ENCODE assay signal across 1 cellular context in genomic region chr20:36773548-36774242, GRCh38.
TF ChIP-seq lines count a peak whose summit lies in the region.

Gene DSN1, minus strand, starts transcription at chr20:36773763. Its CDS starts 2,305 bp downstream, at chr20:36771458.

TF ChIP-seq in HepG2, 621 proteins besides CTCF, POLR2A, EP300 and RAD21 (continued from another document and continues in another):
- TF ChIP-seq LBX2 (CRISPR knock-in tag; IDR thresholded peaks at IDR 0.05; ENCODE audit: borderline replicate concordance) (peak; percentile 13; the same call in 1 of the 2 replicates), ZNF674 (CRISPR knock-in tag; IDR thresholded peaks at IDR 0.05; ENCODE audit: low read depth) (no peak), WIZ (CRISPR knock-in tag; IDR thresholded peaks at IDR 0.05) (peak; percentile 32; the same call in 1 of the 2 replicates), SAP130 (CRISPR knock-in tag; IDR thresholded peaks at IDR 0.05; ENCODE audit: low read depth) (peak; percentile 100), ZNF75D (CRISPR knock-in tag; IDR thresholded peaks at IDR 0.05; ENCODE audit: borderline replicate concordance) (no peak), ZMAT3 (CRISPR knock-in tag; conservative IDR thresholded peaks at IDR 0.05) (peak; percentile 94), MEF2D (CRISPR knock-in tag; IDR thresholded peaks at IDR 0.05) (peak; percentile 65), SRSF9 (IDR thresholded peaks at IDR 0.05; ENCODE audit: borderline replicate concordance, insufficient read depth, low read depth, low read length, poor library complexity, severe bottlenecking) (no peak), SP140L (CRISPR knock-in tag; IDR thresholded peaks at IDR 0.05; ENCODE audit: borderline replicate concordance) (no peak), ZNF468 (CRISPR knock-in tag; IDR thresholded peaks at IDR 0.05) (no peak), NBN (conservative IDR thresholded peaks at IDR 0.05) (no peak), TEAD2 (CRISPR knock-in tag; IDR thresholded peaks at IDR 0.05) (no peak), NFRKB (IDR thresholded peaks at IDR 0.05) (no peak), FOXO4 (CRISPR knock-in tag; conservative IDR thresholded peaks at IDR 0.05) (no peak), DPF2 (CRISPR knock-in tag; IDR thresholded peaks at IDR 0.05; ENCODE audit: borderline replicate concordance, low read depth) (no peak), HNF1A (IDR thresholded peaks at IDR 0.05; ENCODE audit: low read depth) (0 out of 2 replicates have a peak, but pooled peaks have one; percentile 8), HNF1A (CRISPR knock-in tag; IDR thresholded peaks at IDR 0.05; ENCODE audit: borderline replicate concordance) (peak; percentile 77; the same call in 1 of the 2 replicates), SALL2 (CRISPR knock-in tag; IDR thresholded peaks at IDR 0.05) (peak; percentile 84; the same call in 1 of the 2 replicates), NFKBIZ (CRISPR knock-in tag; IDR thresholded peaks at IDR 0.05) (0 out of 2 replicates have a peak, but pooled peaks have one; percentile 10), THAP11 (CRISPR knock-in tag; IDR thresholded peaks at IDR 0.05) (peak; percentile 89), SMAD3 (CRISPR knock-in tag; IDR thresholded peaks at IDR 0.05) (peak; percentile 78), MYPOP (CRISPR knock-in tag; IDR thresholded peaks at IDR 0.05) (peak; percentile 79; the same call in 1 of the 2 replicates), KMT2A (CRISPR knock-in tag; IDR thresholded peaks at IDR 0.05) (peak; percentile 96), EED (CRISPR knock-in tag; IDR thresholded peaks at IDR 0.05) (peak; percentile 69), SIN3B (IDR thresholded peaks at IDR 0.05; ENCODE audit: low read length) (peak; percentile 94), ZNF646 (CRISPR knock-in tag; IDR thresholded peaks at IDR 0.05) (no peak), ZNF737 (CRISPR knock-in tag; IDR thresholded peaks at IDR 0.05; ENCODE audit: borderline replicate concordance) (no peak)
- TF ChIP-seq, protein P1, sequence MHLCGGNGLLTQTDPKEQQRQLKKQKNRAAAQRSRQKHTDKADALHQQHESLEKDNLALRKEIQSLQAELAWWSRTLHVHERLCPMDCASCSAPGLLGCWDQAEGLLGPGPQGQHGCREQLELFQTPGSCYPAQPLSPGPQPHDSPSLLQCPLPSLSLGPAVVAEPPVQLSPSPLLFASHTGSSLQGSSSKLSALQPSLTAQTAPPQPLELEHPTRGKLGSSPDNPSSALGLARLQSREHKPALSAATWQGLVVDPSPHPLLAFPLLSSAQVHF (CRISPR knock-in tag; IDR thresholded peaks at IDR 0.05): peak; percentile 85
- TF ChIP-seq, protein P2, sequence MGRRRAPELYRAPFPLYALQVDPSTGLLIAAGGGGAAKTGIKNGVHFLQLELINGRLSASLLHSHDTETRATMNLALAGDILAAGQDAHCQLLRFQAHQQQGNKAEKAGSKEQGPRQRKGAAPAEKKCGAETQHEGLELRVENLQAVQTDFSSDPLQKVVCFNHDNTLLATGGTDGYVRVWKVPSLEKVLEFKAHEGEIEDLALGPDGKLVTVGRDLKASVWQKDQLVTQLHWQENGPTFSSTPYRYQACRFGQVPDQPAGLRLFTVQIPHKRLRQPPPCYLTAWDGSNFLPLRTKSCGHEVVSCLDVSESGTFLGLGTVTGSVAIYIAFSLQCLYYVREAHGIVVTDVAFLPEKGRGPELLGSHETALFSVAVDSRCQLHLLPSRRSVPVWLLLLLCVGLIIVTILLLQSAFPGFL (CRISPR knock-in tag; IDR thresholded peaks at IDR 0.05): no peak
- TF ChIP-seq, protein P3, sequence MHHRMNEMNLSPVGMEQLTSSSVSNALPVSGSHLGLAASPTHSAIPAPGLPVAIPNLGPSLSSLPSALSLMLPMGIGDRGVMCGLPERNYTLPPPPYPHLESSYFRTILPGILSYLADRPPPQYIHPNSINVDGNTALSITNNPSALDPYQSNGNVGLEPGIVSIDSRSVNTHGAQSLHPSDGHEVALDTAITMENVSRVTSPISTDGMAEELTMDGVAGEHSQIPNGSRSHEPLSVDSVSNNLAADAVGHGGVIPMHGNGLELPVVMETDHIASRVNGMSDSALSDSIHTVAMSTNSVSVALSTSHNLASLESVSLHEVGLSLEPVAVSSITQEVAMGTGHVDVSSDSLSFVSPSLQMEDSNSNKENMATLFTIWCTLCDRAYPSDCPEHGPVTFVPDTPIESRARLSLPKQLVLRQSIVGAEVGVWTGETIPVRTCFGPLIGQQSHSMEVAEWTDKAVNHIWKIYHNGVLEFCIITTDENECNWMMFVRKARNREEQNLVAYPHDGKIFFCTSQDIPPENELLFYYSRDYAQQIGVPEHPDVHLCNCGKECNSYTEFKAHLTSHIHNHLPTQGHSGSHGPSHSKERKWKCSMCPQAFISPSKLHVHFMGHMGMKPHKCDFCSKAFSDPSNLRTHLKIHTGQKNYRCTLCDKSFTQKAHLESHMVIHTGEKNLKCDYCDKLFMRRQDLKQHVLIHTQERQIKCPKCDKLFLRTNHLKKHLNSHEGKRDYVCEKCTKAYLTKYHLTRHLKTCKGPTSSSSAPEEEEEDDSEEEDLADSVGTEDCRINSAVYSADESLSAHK (CRISPR knock-in tag; IDR thresholded peaks at IDR 0.05; ENCODE audit: borderline replicate concordance): no peak
- TF ChIP-seq, protein P4, sequence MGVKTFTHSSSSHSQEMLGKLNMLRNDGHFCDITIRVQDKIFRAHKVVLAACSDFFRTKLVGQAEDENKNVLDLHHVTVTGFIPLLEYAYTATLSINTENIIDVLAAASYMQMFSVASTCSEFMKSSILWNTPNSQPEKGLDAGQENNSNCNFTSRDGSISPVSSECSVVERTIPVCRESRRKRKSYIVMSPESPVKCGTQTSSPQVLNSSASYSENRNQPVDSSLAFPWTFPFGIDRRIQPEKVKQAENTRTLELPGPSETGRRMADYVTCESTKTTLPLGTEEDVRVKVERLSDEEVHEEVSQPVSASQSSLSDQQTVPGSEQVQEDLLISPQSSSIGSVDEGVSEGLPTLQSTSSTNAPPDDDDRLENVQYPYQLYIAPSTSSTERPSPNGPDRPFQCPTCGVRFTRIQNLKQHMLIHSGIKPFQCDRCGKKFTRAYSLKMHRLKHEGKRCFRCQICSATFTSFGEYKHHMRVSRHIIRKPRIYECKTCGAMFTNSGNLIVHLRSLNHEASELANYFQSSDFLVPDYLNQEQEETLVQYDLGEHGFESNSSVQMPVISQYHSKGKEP (CRISPR knock-in tag; IDR thresholded peaks at IDR 0.05): 0 out of 2 replicates have a peak, but pooled peaks have one; percentile 21
- TF ChIP-seq, protein P5, sequence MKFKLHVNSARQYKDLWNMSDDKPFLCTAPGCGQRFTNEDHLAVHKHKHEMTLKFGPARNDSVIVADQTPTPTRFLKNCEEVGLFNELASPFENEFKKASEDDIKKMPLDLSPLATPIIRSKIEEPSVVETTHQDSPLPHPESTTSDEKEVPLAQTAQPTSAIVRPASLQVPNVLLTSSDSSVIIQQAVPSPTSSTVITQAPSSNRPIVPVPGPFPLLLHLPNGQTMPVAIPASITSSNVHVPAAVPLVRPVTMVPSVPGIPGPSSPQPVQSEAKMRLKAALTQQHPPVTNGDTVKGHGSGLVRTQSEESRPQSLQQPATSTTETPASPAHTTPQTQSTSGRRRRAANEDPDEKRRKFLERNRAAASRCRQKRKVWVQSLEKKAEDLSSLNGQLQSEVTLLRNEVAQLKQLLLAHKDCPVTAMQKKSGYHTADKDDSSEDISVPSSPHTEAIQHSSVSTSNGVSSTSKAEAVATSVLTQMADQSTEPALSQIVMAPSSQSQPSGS (CRISPR knock-in tag; IDR thresholded peaks at IDR 0.05): no peak; the same call in 1 of the 2 replicates
